1 cellular context compared by ENCODE assay signal in the genomic region with DNA sequence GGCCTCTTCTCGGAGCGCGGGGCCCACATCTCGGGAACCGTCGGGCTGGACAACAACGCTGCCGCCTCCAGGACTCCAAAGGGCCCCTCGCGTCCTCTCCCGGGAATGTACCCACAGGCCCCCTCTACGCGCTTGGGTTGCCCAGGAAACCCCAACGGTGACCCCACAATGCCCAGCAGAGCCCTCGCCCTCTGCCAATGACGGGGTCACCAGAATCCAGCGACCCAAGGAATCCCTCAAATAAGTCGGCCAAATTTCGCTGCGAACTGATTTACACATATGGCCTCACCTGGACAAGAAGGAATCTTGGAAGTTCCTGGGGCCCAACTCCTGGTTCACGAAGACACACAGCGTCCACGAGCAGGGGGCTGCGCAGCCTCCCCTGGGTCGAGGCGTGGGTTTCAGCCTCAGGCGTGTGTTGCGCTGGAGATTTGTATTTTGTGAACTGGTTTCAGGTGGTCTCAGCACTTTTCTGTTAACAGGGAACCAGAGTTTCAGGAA.
TF ChIP-seq lines count a peak whose summit lies in the region.

No MANE protein-coding gene starts in this region.

TF ChIP-seq in IMR-90, 13 proteins besides CTCF, POLR2A, EP300 and RAD21 (continued from another document):
- TF ChIP-seq, protein P1, sequence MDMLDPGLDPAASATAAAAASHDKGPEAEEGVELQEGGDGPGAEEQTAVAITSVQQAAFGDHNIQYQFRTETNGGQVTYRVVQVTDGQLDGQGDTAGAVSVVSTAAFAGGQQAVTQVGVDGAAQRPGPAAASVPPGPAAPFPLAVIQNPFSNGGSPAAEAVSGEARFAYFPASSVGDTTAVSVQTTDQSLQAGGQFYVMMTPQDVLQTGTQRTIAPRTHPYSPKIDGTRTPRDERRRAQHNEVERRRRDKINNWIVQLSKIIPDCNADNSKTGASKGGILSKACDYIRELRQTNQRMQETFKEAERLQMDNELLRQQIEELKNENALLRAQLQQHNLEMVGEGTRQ (IDR thresholded peaks at IDR 0.05; ENCODE audit: low read depth, low read length), result no peak
- TF ChIP-seq NFE2L2 (IDR thresholded peaks at IDR 0.05; ENCODE audit: low read depth, low read length), result no peak
- no peak for TF ChIP-seq MXI1 (IDR thresholded peaks at IDR 0.05; ENCODE audit: borderline replicate concordance, low read depth, low read length)
- no peak for TF ChIP-seq MAFK (IDR thresholded peaks at IDR 0.05; ENCODE audit: low read depth, low read length)
